20 cellular contexts compared by ENCODE assay signal in the genomic region with DNA sequence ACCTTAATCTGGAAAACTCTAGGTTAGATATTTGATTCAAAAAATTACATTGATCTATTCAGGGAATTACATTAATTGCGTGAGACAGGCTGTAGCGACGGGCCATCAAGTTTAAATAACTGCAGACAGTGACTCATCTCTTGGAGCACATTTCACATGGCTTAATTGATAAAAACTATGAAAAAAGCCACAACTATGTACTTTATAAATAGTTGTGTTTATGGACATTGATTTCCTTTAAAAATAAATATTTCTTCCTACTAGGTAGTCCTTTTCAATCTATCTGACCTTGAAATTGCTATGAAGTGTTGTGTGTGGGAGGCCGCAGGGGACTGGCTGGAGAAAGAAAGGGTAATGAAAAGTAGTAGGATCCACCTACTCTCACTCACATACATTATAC.
DNase-seq lines count a peak whose midpoint lies in the region; ATAC-seq and TF ChIP-seq lines count a peak whose summit lies in the region.
"Had no signal": no experiment of that assay in that cellular context is flagged by ENCODE, and none has a peak within 500 bp of the region (broad histone marks: within the 10 kb centered on the region; RNA-seq: fewer than 3 reads in every experiment).

No MANE protein-coding gene starts in this region.

- H3K9me3 ChIP-seq in right cardiac atrium (ENCODE audit: control insufficient read depth, low read length): no peaks in the 10 kb centered on the region
- H3K9me3 ChIP-seq: mucosa of descending colon had no signal

- no peaks in the 10 kb centered on the region for H3K27me3 ChIP-seq in right cardiac atrium (ENCODE audit: control insufficient read depth, insufficient read depth)
- H3K27me3 ChIP-seq: neural progenitor cell had no signal

- WGBS in right cardiac atrium: 87% methylated on average over 4 of the region's 4 CpGs

- no peak for ATAC-seq in right cardiac atrium
- ATAC-seq: CD8-positive, alpha-beta T cell; left lobe of liver; mucosa of descending colon had no signal

- in situ Hi-C loops in astrocyte of the cerebellum (cut with HindIII; ENCODE audit: low sequenced_read_pairs): no loop called here

- H3K4me1 ChIP-seq in right cardiac atrium (ENCODE audit: control insufficient read depth, insufficient read depth, low read length): no peaks in the 10 kb centered on the region
- H3K4me1 ChIP-seq: neural progenitor cell had no signal

- TF ChIP-seq CTCF in AG09309 (IDR thresholded peaks at IDR 0.05; ENCODE audit: control insufficient read depth, insufficient read depth, low read depth, low read length, missing control alignments): no peak
- TF ChIP-seq CTCF in astrocyte of the cerebellum (IDR thresholded peaks at IDR 0.05; ENCODE audit: low read depth, low read length, missing control alignments): no peak

- H3K4me3 ChIP-seq in AG09309 (ENCODE audit: control insufficient read depth, low read depth, low read length) (no peak overlapping the region), astrocyte of the cerebellum (ENCODE audit: low read depth, low read length) (no peak overlapping the region), right cardiac atrium (ENCODE audit: low read length) (no peak overlapping the region)
- H3K4me3 ChIP-seq: mucosa of descending colon, neural progenitor cell had no signal

- H3K27ac ChIP-seq in right cardiac atrium (ENCODE audit: low read length): no peak overlapping the region
- H3K27ac ChIP-seq: neural progenitor cell had no signal

- DNase-seq in AG09309 (ENCODE audit: low read depth): peak; percentile 25
- peak; percentile 44 for DNase-seq in H4 (ENCODE audit: low spot score)
- DNase-seq in astrocyte of the cerebellum (ENCODE audit: low read depth): peak; percentile 15
- peak; percentile 38 for DNase-seq in foreskin melanocyte
- DNase-seq in SHP77 (lab: John Stamatoyannopoulos, UW): no peak
- DNase-seq in activated gamma-delta T cell treated with Interleukin-2 at 50 U/mL for 16 hours: no peak
- no peak for DNase-seq in OCI-M2 (lab: John Stamatoyannopoulos, UW; ENCODE audit: unreplicated experiment)
- DNase-seq in right cardiac atrium: no peak
- DNase-seq: activated CD4-positive, alpha-beta memory T cell treated with anti-CD3 and anti-CD28 coated beads for 36 hours; activated naive CD4-positive, alpha-beta T cell treated with anti-CD3 and anti-CD28 coated beads, Interleukin-2, amount 50 U/mL, for 16 hours; CD8-positive, alpha-beta T cell; DMS79 treated with DMSO at 0.1 percent for 48 hours; mucosa of descending colon; NCI-H1417; NCI-H2171 treated with DMSO at 0.1 percent for 48 hours; NCI-H69; SIG-M5; substantia nigra had no signal

- intact Hi-C loops in right cardiac atrium (cut with DNase I): no loop called here

Comparison
In these comparisons a context has a peak if more than half of its experiments do, and no peak if none do; other contexts are left out.
1. DNase-seq: peak in AG09309 (single experiment), H4 (single experiment), astrocyte of the cerebellum (single experiment) and foreskin melanocyte (single experiment); none in SHP77 (0 of 2), activated gamma-delta T cell treated with Interleukin-2 at 50 U/mL for 16 hours (single experiment), OCI-M2 (single experiment) and right cardiac atrium (0 of 3).